7 cellular contexts compared by ENCODE assay signal in the genomic region with DNA sequence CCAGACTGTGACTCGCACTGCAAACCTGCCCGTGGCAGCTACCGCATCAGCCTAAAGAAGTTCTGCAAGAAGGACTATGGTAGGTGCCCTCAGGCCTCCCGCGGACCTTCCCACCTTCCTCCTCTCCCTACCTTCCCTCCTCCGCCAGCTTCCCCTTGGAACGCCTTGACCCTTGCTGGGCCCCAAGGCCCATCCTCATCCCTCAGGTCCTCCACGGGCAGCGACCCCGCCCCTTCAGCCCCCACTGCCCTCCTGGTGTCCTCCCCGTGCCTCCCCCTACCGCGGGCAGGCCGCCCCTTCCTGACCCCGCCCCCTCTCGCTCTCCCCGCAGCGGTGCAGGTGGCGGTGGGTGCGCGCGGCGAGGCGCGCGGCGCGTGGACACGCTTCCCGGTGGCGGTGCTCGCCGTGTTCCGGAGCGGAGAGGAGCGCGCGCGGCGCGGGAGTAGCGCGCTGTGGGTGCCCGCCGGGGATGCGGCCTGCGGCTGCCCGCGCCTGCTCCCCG. TPM values are rescaled to one million over a fixed set of nuclear protein-coding genes. Genes with fewer than 3 reads are reported as not detected.
DNase-seq lines count a peak whose midpoint lies in the region; ATAC-seq and TF ChIP-seq lines count a peak whose summit lies in the region.

No MANE protein-coding gene starts in this region.

- peak overlapping the region; percentile 80 for H3K4me2 ChIP-seq in DND-41 (ENCODE audit: insufficient read depth, low read length)

- H3K36me3 Mint-ChIP-seq in IgD-negative memory B cell (no peaks in the 10 kb centered on the region), nephron (ENCODE audit: low read depth) (no peaks in the 10 kb centered on the region)

- peaks cover 62% of the 10 kb centered on the region for H4K20me1 ChIP-seq in DND-41 (ENCODE audit: insufficient read depth, low read length)

- H3K36me3 ChIP-seq in DND-41 (ENCODE audit: insufficient read depth, low read length), result no peaks in the 10 kb centered on the region; the same call in 1 of the 2 replicates

- H3K4me3 Mint-ChIP-seq in IgD-negative memory B cell (peak overlapping the region in 3 of 4 donors; percentile 77 to 90 (median 89)), nephron (peak overlapping the region; percentile 78 to 85 (median 85))

- H2AFZ ChIP-seq in DND-41 (ENCODE audit: low read depth, low read length), result peak overlapping the region; percentile 23; the same call in 1 of the 2 replicates

- peaks cover 27% of the 10 kb centered on the region for H3K27me3 Mint-ChIP-seq in IgD-negative memory B cell
- peaks cover 9% of the 10 kb centered on the region for H3K27me3 Mint-ChIP-seq in nephron (ENCODE audit: low read depth)

- peak; percentile 63 for DNase-seq in DND-41
- DNase-seq in activated naive CD4-positive, alpha-beta T cell treated with anti-CD3 and anti-CD28 coated beads, Interleukin-2, amount 50 U/mL, for 16 hours, result peak; percentile 44
- DNase-seq in stimulated activated naive CD4-positive, alpha-beta T cell treated with Interleukin-2 at 50 U/mL for 16 hours (lab: John Stamatoyannopoulos, UW), result no peak

- TF ChIP-seq CTCF in DND-41 (IDR thresholded peaks at IDR 0.05; ENCODE audit: borderline replicate concordance, extremely low read depth, low read length, poor library complexity, severe bottlenecking) (no peak), nephron (IDR thresholded peaks at IDR 0.05; ENCODE audit: unreplicated experiment in 3 of 3) (no peak)

- peaks cover 36% of the 10 kb centered on the region for H3K79me2 ChIP-seq in DND-41 (ENCODE audit: insufficient read depth, low read length)

- no peaks in the 10 kb centered on the region for H3K9me3 ChIP-seq in DND-41 (ENCODE audit: insufficient read depth, low read length, severe bottlenecking)

- peak overlapping the region in 1 of 2 experiments; percentile 96; a peak in 2 of 4 replicates for H3K4me3 ChIP-seq in DND-41 (ENCODE audit: low read depth in 1 of 2, low read length in 2 of 2)

- H3K27ac Mint-ChIP-seq in IgD-negative memory B cell, result no peak overlapping the region
- H3K27ac Mint-ChIP-seq in nephron, result peak overlapping the region in 2 of 3 experiments; percentile 54 to 82

- peaks cover 75% of the 10 kb centered on the region for H3K4me1 ChIP-seq in DND-41 (ENCODE audit: insufficient read depth, low read length)

- H3K9me3 Mint-ChIP-seq in IgD-negative memory B cell, result no peaks in the 10 kb centered on the region
- H3K9me3 Mint-ChIP-seq in nephron, result no peaks in the 10 kb centered on the region

- peak overlapping the region; percentile 97; the same call in 1 of the 2 replicates for H3K9ac ChIP-seq in DND-41 (ENCODE audit: low read depth, low read length)

- H3K4me1 Mint-ChIP-seq in IgD-negative memory B cell (peaks cover 8 to 17% (median 12%) of the 10 kb centered on the region in 3 donors), nephron (peaks cover 39% of the 10 kb centered on the region)

- peak; percentile 4; the same call in 1 of the 3 replicates for ATAC-seq in DND-41 (ENCODE audit: insufficient read depth, low read depth)
- no peak for ATAC-seq in HG03095 (IDR thresholded peaks at IDR 0.05; ENCODE audit: unreplicated experiment)
- ATAC-seq in HG03280 (IDR thresholded peaks at IDR 0.05; ENCODE audit: unreplicated experiment), result no peak

- H3K27ac ChIP-seq in DND-41 (ENCODE audit: low read length), result 0 out of 2 replicates have a peak overlapping the region, but pooled peaks have one; percentile 18

- peaks cover 33% of the 10 kb centered on the region for H3K27me3 ChIP-seq in DND-41 (ENCODE audit: insufficient read depth, low read length, poor library complexity)

RNA-seq across cellular contexts. Expression of a gene that starts 1.5 kb away (rescaled TPM):
- polyA plus RNA-seq in IgD-negative memory B cell, result 3.3 TPM

RNA-seq across cellular contexts. Expression of a gene that starts 2.4 kb away (rescaled TPM):
- polyA plus RNA-seq in IgD-negative memory B cell, result not detected

RNA-seq across cellular contexts. Expression of a gene that starts 13.6 kb away (rescaled TPM):
- 1.0 TPM for polyA plus RNA-seq in IgD-negative memory B cell

RNA-seq across cellular contexts. Expression of a gene that starts 40.3 kb away (rescaled TPM):
- 105 TPM for polyA plus RNA-seq in IgD-negative memory B cell

RNA-seq across cellular contexts. Expression of a gene that starts 44.2 kb away (rescaled TPM):
- 5.6 TPM for polyA plus RNA-seq in IgD-negative memory B cell

Comparison
In these comparisons a context has a peak if more than half of its experiments do, and no peak if none do; other contexts are left out.
1. H3K27ac Mint-ChIP-seq: peak in nephron (2 of 3); none in IgD-negative memory B cell (0 of 3).